In the genomic region with DNA sequence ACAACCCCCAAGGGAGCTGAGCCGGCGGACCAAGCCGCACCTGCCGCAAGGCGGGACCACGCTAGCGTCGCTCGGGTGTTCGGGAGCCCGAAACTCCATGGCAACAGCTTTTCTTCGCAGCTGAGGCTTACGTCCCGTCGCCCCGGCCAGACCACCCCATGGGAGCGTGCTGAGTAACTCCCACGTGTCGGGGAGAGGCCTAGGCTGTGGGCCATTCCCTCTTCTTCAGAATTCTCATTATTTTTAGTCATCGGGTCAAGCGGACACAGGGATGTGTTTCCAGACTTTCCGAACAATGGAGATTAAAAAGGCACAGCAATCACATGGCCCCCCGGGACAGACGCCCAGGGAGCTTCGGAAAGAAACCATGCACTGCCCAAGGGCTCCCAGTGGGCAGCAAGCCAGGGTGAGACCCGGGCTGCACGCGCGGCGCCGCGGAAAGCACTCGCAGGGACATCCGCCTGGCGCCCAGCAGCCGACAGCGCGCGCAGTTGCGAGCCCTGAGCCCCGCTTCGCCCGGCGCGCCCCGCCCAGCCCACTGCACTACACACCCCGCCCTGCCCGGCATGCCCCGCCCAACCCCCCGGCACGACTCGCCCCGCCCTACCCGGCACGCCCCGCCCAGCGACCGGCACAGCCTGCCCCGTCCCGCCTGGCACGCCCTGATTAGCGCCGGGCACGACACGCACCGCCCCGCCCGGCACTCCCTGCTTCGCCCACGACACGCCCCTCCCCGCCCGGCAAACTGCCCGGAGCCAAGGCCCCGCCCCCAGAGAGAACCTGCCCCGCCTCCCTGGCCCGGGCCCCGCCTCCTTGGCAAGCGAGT, we compare ENCODE assay signal across 8 cellular contexts. TPM values are rescaled to one million over a fixed set of nuclear protein-coding genes. Genes with fewer than 3 reads are reported as not detected.
DNase-seq lines count a peak whose midpoint lies in the region; TF ChIP-seq lines count a peak whose summit lies in the region.

No MANE protein-coding gene starts in this region.

- peak overlapping the region; percentile 77 for H3K4me3 ChIP-seq in fibroblast of the aortic adventitia (ENCODE audit: low read depth, low read length)

- DNase-seq in EL (peak; percentile 95), GOT3 (lab: John Stamatoyannopoulos, UW) (peak; percentile 69), LHCN-M2 (ENCODE audit: low read depth) (peak; percentile 91), RPMI7951 (ENCODE audit: low read depth) (peak; percentile 89), fibroblast of the aortic adventitia (ENCODE audit: low read depth) (peak; percentile 89), nephron progenitor cell (peak; percentile 99)
- DNase-seq in activated T-helper 2 cell treated with anti-CD3 and anti-CD28 coated beads, Interferon-gamma antibody, Interleukin-2, Interleukin-4, amounts not matched to agents 10 μg/mL and 5 μg/mL and 100 μg/mL, durations not matched to agents 14 hours and 24 hours and 36 hours (ENCODE audit: low spot score) = peak; percentile 99

- peaks cover 1% of the 10 kb centered on the region for H3K4me1 Mint-ChIP-seq in activated T-helper 2 cell treated with anti-CD3 and anti-CD28 coated beads, Interferon-gamma antibody, Interleukin-2, Interleukin-4, amounts not matched to agents 10 μg/mL and 5 μg/mL and 100 μg/mL, durations not matched to agents 14 hours and 24 hours and 36 hours (ENCODE audit: low read depth)
- H3K4me1 Mint-ChIP-seq in nephron progenitor cell = peaks cover 7% of the 10 kb centered on the region
- peaks cover 12% of the 10 kb centered on the region for H3K4me1 Mint-ChIP-seq in stimulated activated naive CD8-positive, alpha-beta T cell treated with anti-CD3 and anti-CD28 coated beads, Interleukin-15, Interleukin-2, amounts not matched to agents 100 ng/mL and 50 ng/mL, for 24 hours (ENCODE audit: low read depth)

- TF ChIP-seq CTCF in fibroblast of the aortic adventitia (IDR thresholded peaks at IDR 0.05; ENCODE audit: insufficient read depth, low read length) (no peak), nephron progenitor cell (IDR thresholded peaks at IDR 0.05) (no peak)

- H3K36me3 Mint-ChIP-seq in activated T-helper 2 cell treated with anti-CD3 and anti-CD28 coated beads, Interferon-gamma antibody, Interleukin-2, Interleukin-4, amounts not matched to agents 10 μg/mL and 5 μg/mL and 100 μg/mL, durations not matched to agents 14 hours and 24 hours and 36 hours (ENCODE audit: low read depth) = no peaks in the 10 kb centered on the region
- peaks cover 4% of the 10 kb centered on the region for H3K36me3 Mint-ChIP-seq in nephron progenitor cell (ENCODE audit: low read depth)
- H3K36me3 Mint-ChIP-seq in stimulated activated naive CD8-positive, alpha-beta T cell treated with anti-CD3 and anti-CD28 coated beads, Interleukin-15, Interleukin-2, amounts not matched to agents 100 ng/mL and 50 ng/mL, for 24 hours (ENCODE audit: low read depth) = peaks cover 3% of the 10 kb centered on the region

- H3K9me3 Mint-ChIP-seq in activated T-helper 2 cell treated with anti-CD3 and anti-CD28 coated beads, Interferon-gamma antibody, Interleukin-2, Interleukin-4, amounts not matched to agents 10 μg/mL and 5 μg/mL and 100 μg/mL, durations not matched to agents 14 hours and 24 hours and 36 hours = no peaks in the 10 kb centered on the region
- H3K9me3 Mint-ChIP-seq in nephron progenitor cell = no peaks in the 10 kb centered on the region
- no peaks in the 10 kb centered on the region for H3K9me3 Mint-ChIP-seq in stimulated activated naive CD8-positive, alpha-beta T cell treated with anti-CD3 and anti-CD28 coated beads, Interleukin-15, Interleukin-2, amounts not matched to agents 100 ng/mL and 50 ng/mL, for 24 hours

- intact Hi-C loops in activated T-helper 2 cell treated with anti-CD3 and anti-CD28 coated beads, Interferon-gamma antibody, Interleukin-2, Interleukin-4, amounts not matched to agents 10 μg/mL and 5 μg/mL and 100 μg/mL, durations not matched to agents 14 hours and 24 hours and 36 hours (cut with micrococcal nuclease) = loop anchor here (1.0 to 10.0 kb wide), 2 partner anchors 28 to 113 kb away; partner anchors contain the start of genes ATG2B, GSKIP and PAPOLA

- H3K27ac Mint-ChIP-seq in activated T-helper 2 cell treated with anti-CD3 and anti-CD28 coated beads, Interferon-gamma antibody, Interleukin-2, Interleukin-4, amounts not matched to agents 10 μg/mL and 5 μg/mL and 100 μg/mL, durations not matched to agents 14 hours and 24 hours and 36 hours = no peak overlapping the region
- no peak overlapping the region for H3K27ac Mint-ChIP-seq in nephron progenitor cell
- peak overlapping the region; percentile 85 for H3K27ac Mint-ChIP-seq in stimulated activated naive CD8-positive, alpha-beta T cell treated with anti-CD3 and anti-CD28 coated beads, Interleukin-15, Interleukin-2, amounts not matched to agents 100 ng/mL and 50 ng/mL, for 24 hours

- H3K4me3 Mint-ChIP-seq in activated T-helper 2 cell treated with anti-CD3 and anti-CD28 coated beads, Interferon-gamma antibody, Interleukin-2, Interleukin-4, amounts not matched to agents 10 μg/mL and 5 μg/mL and 100 μg/mL, durations not matched to agents 14 hours and 24 hours and 36 hours (ENCODE audit: low read depth) = peak overlapping the region; percentile 91
- peak overlapping the region; percentile 89 for H3K4me3 Mint-ChIP-seq in nephron progenitor cell
- H3K4me3 Mint-ChIP-seq in stimulated activated naive CD8-positive, alpha-beta T cell treated with anti-CD3 and anti-CD28 coated beads, Interleukin-15, Interleukin-2, amounts not matched to agents 100 ng/mL and 50 ng/mL, for 24 hours = peak overlapping the region; percentile 86

- peaks cover 11% of the 10 kb centered on the region for H3K27me3 Mint-ChIP-seq in activated T-helper 2 cell treated with anti-CD3 and anti-CD28 coated beads, Interferon-gamma antibody, Interleukin-2, Interleukin-4, amounts not matched to agents 10 μg/mL and 5 μg/mL and 100 μg/mL, durations not matched to agents 14 hours and 24 hours and 36 hours (ENCODE audit: low read depth)
- H3K27me3 Mint-ChIP-seq in nephron progenitor cell (ENCODE audit: low read depth, poor library complexity) = peaks cover 33% of the 10 kb centered on the region
- H3K27me3 Mint-ChIP-seq in stimulated activated naive CD8-positive, alpha-beta T cell treated with anti-CD3 and anti-CD28 coated beads, Interleukin-15, Interleukin-2, amounts not matched to agents 100 ng/mL and 50 ng/mL, for 24 hours = peaks cover 11% of the 10 kb centered on the region

RNA-seq across cellular contexts. Expression of gene AK7, which starts 0.4 kb away (rescaled TPM):
- 0.17 TPM in 1 of 2 replicates, not detected in the other for total RNA-seq in LHCN-M2 (2014; rRNA removed)
- 0.18 TPM for polyA plus RNA-seq in LHCN-M2 (2012)
- total RNA-seq in RPMI7951 (2014; rRNA removed; shearing (Covaris generic)) = 0.20 and 0.24 TPM in 2 replicates
- 0.62 and 0.66 TPM in 2 replicates for total RNA-seq in activated T-helper 2 cell treated with anti-CD3 and anti-CD28 coated beads, Interferon-gamma antibody, Interleukin-2, Interleukin-4, amounts not matched to agents 10 μg/mL and 5 μg/mL and 100 μg/mL, durations not matched to agents 14 hours and 24 hours and 36 hours
- total RNA-seq in fibroblast of the aortic adventitia (ENCODE audit: low replicate concordance) = 0.27 and 0.33 TPM in 2 replicates

RNA-seq across cellular contexts. Expression of gene GSKIP, which starts 28.2 kb away (rescaled TPM):
- total RNA-seq in LHCN-M2 (2014; rRNA removed) = 28.0 and 28.7 TPM in 2 replicates
- polyA plus RNA-seq in LHCN-M2 (2012) = 12.7 TPM
- 42.5 and 48.9 TPM in 2 replicates for total RNA-seq in RPMI7951 (2014; rRNA removed; shearing (Covaris generic))
- total RNA-seq in activated T-helper 2 cell treated with anti-CD3 and anti-CD28 coated beads, Interferon-gamma antibody, Interleukin-2, Interleukin-4, amounts not matched to agents 10 μg/mL and 5 μg/mL and 100 μg/mL, durations not matched to agents 14 hours and 24 hours and 36 hours = 21.3 and 21.4 TPM in 2 replicates
- total RNA-seq in fibroblast of the aortic adventitia (ENCODE audit: low replicate concordance) = 21.9 and 33.9 TPM in 2 replicates

RNA-seq across cellular contexts. Expression of gene ATG2B, which starts 28.4 kb away (rescaled TPM):
- total RNA-seq in LHCN-M2 (2014; rRNA removed) (7.8 and 12.4 TPM in 2 replicates), fibroblast of the aortic adventitia (ENCODE audit: low replicate concordance) (15.9 and 28.7 TPM in 2 replicates)
- polyA plus RNA-seq in LHCN-M2 (2012) = 2.6 TPM
- 8.5 and 9.3 TPM in 2 replicates for total RNA-seq in RPMI7951 (2014; rRNA removed; shearing (Covaris generic))
- total RNA-seq in activated T-helper 2 cell treated with anti-CD3 and anti-CD28 coated beads, Interferon-gamma antibody, Interleukin-2, Interleukin-4, amounts not matched to agents 10 μg/mL and 5 μg/mL and 100 μg/mL, durations not matched to agents 14 hours and 24 hours and 36 hours = 18.3 and 23.8 TPM in 2 replicates

Comparison
In these comparisons a context has a peak if more than half of its experiments do, and no peak if none do; other contexts are left out.
1. Peak in every context shown above with its lines: DNase-seq and H3K4me3 ChIP-seq.